21 cellular contexts compared by ENCODE assay signal in genomic region chr22:48245119-48245485, GRCh38.
DNase-seq lines count a peak whose midpoint lies in the region; ATAC-seq and TF ChIP-seq lines count a peak whose summit lies in the region.
"Had no signal": no experiment of that assay in that cellular context is flagged by ENCODE, and none has a peak within 500 bp of the region (broad histone marks: within the 10 kb centered on the region; RNA-seq: fewer than 3 reads in every experiment).

No MANE protein-coding gene starts in this region.

- peaks cover 48% of the 10 kb centered on the region for H3K4me1 ChIP-seq in BLaER1
- H3K4me1 ChIP-seq: A549 had no signal

- peaks cover 2% of the 10 kb centered on the region; the same call in 1 of the 2 replicates for H3K27me3 ChIP-seq in BLaER1

- peaks cover 40 to 49% of the 10 kb centered on the region in 2 donors for H3K27me3 Mint-ChIP-seq in natural killer cell (ENCODE audit: low read depth in 2 of 2)

- no peaks in the 10 kb centered on the region for H3K36me3 Mint-ChIP-seq in natural killer cell
- H3K36me3 Mint-ChIP-seq: CD4-positive, CD25-positive, alpha-beta regulatory T cell had no signal

- peak; percentile 53 to 81 (median 55) for ATAC-seq in natural killer cell
- ATAC-seq: A549, GM12878 had no signal

- H3K9ac ChIP-seq in BLaER1, result no peak overlapping the region

- no peak overlapping the region for H3K4me3 ChIP-seq in BLaER1
- H3K4me3 ChIP-seq: A549, GM12878, PC-9 had no signal

- peak overlapping the region in 1 of 2 donors; percentile 47 for H3K27ac Mint-ChIP-seq in natural killer cell
- H3K27ac Mint-ChIP-seq: B cell; CD4-positive, CD25-positive, alpha-beta regulatory T cell had no signal

- intact Hi-C loops in natural killer cell (cut with micrococcal nuclease), result no loop called here

- H3K9me3 Mint-ChIP-seq in natural killer cell, result no peaks in the 10 kb centered on the region

- no peaks in the 10 kb centered on the region for H4K20me1 ChIP-seq in BLaER1

- TF ChIP-seq CTCF in VCaP (conservative IDR thresholded peaks at IDR 0.05) (no peak), natural killer cell (IDR thresholded peaks at IDR 0.05) (no peak)

- DNase-seq in Daoy (ENCODE audit: low read depth), result peak; percentile 14
- peak; percentile 36 for DNase-seq in natural killer cell
- no peak for DNase-seq in amygdala (lab: John Stamatoyannopoulos, UW)
- no peak for DNase-seq in activated T-cell treated with anti-CD3 and anti-CD28 coated beads, Interleukin-2, amount 50 U/mL, for 48 hours
- DNase-seq in NCI-H526 treated with DMSO at 0.1 percent for 48 hours (lab: John Stamatoyannopoulos, UW), result no peak
- DNase-seq: CD4-positive, CD25-positive, alpha-beta regulatory T cell; DMS79; Karpas-422; NCI-H1417; NCI-H1694 treated with DMSO at 0.1 percent for 48 hours; NCI-H446; NCI-H526; PC-9; RPMI8226; SHP77 had no signal

- peak overlapping the region; percentile 66 for H3K4me2 ChIP-seq in BLaER1
- H3K4me2 ChIP-seq: A549, PC-9 had no signal

- peak overlapping the region; percentile 68 for H3K4me3 Mint-ChIP-seq in natural killer cell
- H3K4me3 Mint-ChIP-seq: B cell; CD4-positive, CD25-positive, alpha-beta regulatory T cell; IgD-negative memory B cell had no signal

- H3K9me3 ChIP-seq in BLaER1, result peaks cover 4% of the 10 kb centered on the region; the same call in 1 of the 2 replicates
- H3K9me3 ChIP-seq: A549 had no signal

- H3K36me3 ChIP-seq in BLaER1, result no peaks in the 10 kb centered on the region

- H3K27ac ChIP-seq in BLaER1 (no peak overlapping the region), VCaP (peak overlapping the region; percentile 65)
- H3K27ac ChIP-seq: A549, PC-9 had no signal

- H3K4me1 Mint-ChIP-seq in natural killer cell, result peaks cover 55 to 60% of the 10 kb centered on the region in 2 donors
- H3K4me1 Mint-ChIP-seq: CD4-positive, CD25-positive, alpha-beta regulatory T cell had no signal

Comparison
In these comparisons a context has a peak if more than half of its experiments do, and no peak if none do; other contexts are left out.
1. DNase-seq: peak in Daoy (single experiment) and natural killer cell (single experiment); none in amygdala (0 of 56), activated T-cell treated with anti-CD3 and anti-CD28 coated beads, Interleukin-2, amount 50 U/mL, for 48 hours (0 of 2) and NCI-H526 treated with DMSO at 0.1 percent for 48 hours (single experiment).